Comparison of ENCODE assay signal across 30 cellular contexts in genomic region chr2:43854671-43855070, GRCh38. TPM values are rescaled to one million over a fixed set of nuclear protein-coding genes. Genes with fewer than 3 reads are reported as not detected.
"Had no signal": no experiment of that assay in that cellular context is flagged by ENCODE, and none has a peak within 500 bp of the region (broad histone marks: within the 10 kb centered on the region; RNA-seq: fewer than 3 reads in every experiment).

No MANE protein-coding gene starts in this region.

- H3K9me3 ChIP-seq: breast epithelium, esophagus squamous epithelium, psoas muscle, stomach, thyroid gland, upper lobe of right lung had no signal

- H3K79me2 ChIP-seq: parathyroid adenoma had no signal

- H3K4me3 ChIP-seq: breast epithelium, esophagus squamous epithelium, psoas muscle, smooth muscle cell, stomach, thyroid gland, upper lobe of right lung had no signal

- H3K4me1 ChIP-seq: breast epithelium, esophagus squamous epithelium, parathyroid adenoma, psoas muscle, stomach, thyroid gland, upper lobe of right lung had no signal

- H3K4me2 ChIP-seq: smooth muscle cell had no signal

- DNase-seq: activated CD4-positive, alpha-beta T cell treated with anti-CD3 and anti-CD28 coated beads for 36 hours; activated CD4-positive, alpha-beta T cell treated with anti-CD3 and anti-CD28 coated beads, Interleukin-2, amount 50 U/mL, for 4 hours; activated CD4-positive, CD25-positive, alpha-beta regulatory T cell; activated naive CD4-positive, alpha-beta T cell; activated T-cell treated with anti-CD3 and anti-CD28 coated beads, Interleukin-2, amount 50 U/mL, for 4 hours; central memory CD4-positive, alpha-beta T cell; endodermal cell; esophagus squamous epithelium; foreskin melanocyte; islet precursor cell; left ventricle myocardium superior; mammary epithelial cell; naive thymus-derived CD4-positive, alpha-beta T cell; nucleus accumbens; psoas muscle; stimulated activated CD4-positive, alpha-beta T cell treated with anti-CD3 and anti-CD28 coated beads, Interleukin-15, amount 100 ng/mL, for 24 hours; stimulated activated CD4-positive, alpha-beta T cell treated with anti-CD3 and anti-CD28 coated beads, Interleukin-2, amount 100 ng/mL, for 24 hours; stimulated activated naive B cell treated with anti-CD40 and anti-IgM and Interleukin-4, amounts not matched to agents 10 μg/mL and 1 μg/mL and 100 μg/mL, for 72 hours; stomach; T-helper 1 cell; thyroid gland; upper lobe of right lung had no signal

- H3K27ac ChIP-seq: breast epithelium, esophagus squamous epithelium, parathyroid adenoma, psoas muscle, stomach, thyroid gland, upper lobe of right lung had no signal

- H3K36me3 ChIP-seq: breast epithelium, esophagus squamous epithelium, stomach, thyroid gland, upper lobe of right lung had no signal

- H2AFZ ChIP-seq: parathyroid adenoma had no signal

- H3K27me3 ChIP-seq: upper lobe of right lung had no signal

- ATAC-seq: activated CD4-positive, alpha-beta T cell treated with anti-CD3 and anti-CD28 coated beads for 36 hours; activated naive CD4-positive, alpha-beta T cell treated with anti-CD3 and anti-CD28 coated beads, Interleukin-2, amount 50 U/mL, for 72 hours; activated T-cell treated with anti-CD3 and anti-CD28 coated beads, Interleukin-2, amount 50 U/mL, for 4 hours; activated T-helper 17 cell treated with anti-CD3 and anti-CD28 coated beads, Interleukin-2, amount 50 U/mL, for 72 hours; left ventricle myocardium superior; naive thymus-derived CD4-positive, alpha-beta T cell; psoas muscle; stimulated activated naive B cell treated with anti-CD40 and anti-IgM and Interleukin-4, amounts not matched to agents 10 μg/mL and 1 μg/mL and 100 μg/mL, for 72 hours; upper lobe of right lung had no signal

RNA-seq across cellular contexts. Expression of gene ABCG8, which starts 15.9 kb away (rescaled TPM):
- total RNA-seq: activated CD4-positive, alpha-beta T cell treated with anti-CD3 and anti-CD28 coated beads for 36 hours; activated naive CD4-positive, alpha-beta T cell treated with anti-CD3 and anti-CD28 coated beads, Interleukin-2, amount 50 U/mL, for 72 hours; activated T-helper 17 cell treated with anti-CD3 and anti-CD28 coated beads, Interleukin-2, amount 50 U/mL, for 72 hours; endodermal cell; esophagus squamous epithelium; glomerular endothelial cell; left ventricle myocardium superior; mammary epithelial cell; mesothelial cell of epicardium; naive thymus-derived CD4-positive, alpha-beta T cell; psoas muscle; smooth muscle cell; thyroid gland; upper lobe of right lung had no signal
- polyA plus RNA-seq: mammary epithelial cell, smooth muscle cell, stomach had no signal

RNA-seq across cellular contexts. Expression of gene ABCG5, which starts 16.0 kb away (rescaled TPM):
- total RNA-seq: activated CD4-positive, alpha-beta T cell treated with anti-CD3 and anti-CD28 coated beads for 36 hours; activated naive CD4-positive, alpha-beta T cell treated with anti-CD3 and anti-CD28 coated beads, Interleukin-2, amount 50 U/mL, for 72 hours; activated T-cell treated with anti-CD3 and anti-CD28 coated beads, Interleukin-2, amount 50 U/mL, for 4 hours; activated T-helper 17 cell treated with anti-CD3 and anti-CD28 coated beads, Interleukin-2, amount 50 U/mL, for 72 hours; breast epithelium; endodermal cell; esophagus squamous epithelium; glomerular endothelial cell; left ventricle myocardium superior; mammary epithelial cell; mesothelial cell of epicardium; naive thymus-derived CD4-positive, alpha-beta T cell; psoas muscle; smooth muscle cell; thyroid gland; upper lobe of right lung had no signal
- polyA plus RNA-seq: mammary epithelial cell; naive thymus-derived CD4-positive, alpha-beta T cell; neural cell; smooth muscle cell; stomach had no signal
